ENCODE assay signal across 13 cellular contexts in the genomic region with DNA sequence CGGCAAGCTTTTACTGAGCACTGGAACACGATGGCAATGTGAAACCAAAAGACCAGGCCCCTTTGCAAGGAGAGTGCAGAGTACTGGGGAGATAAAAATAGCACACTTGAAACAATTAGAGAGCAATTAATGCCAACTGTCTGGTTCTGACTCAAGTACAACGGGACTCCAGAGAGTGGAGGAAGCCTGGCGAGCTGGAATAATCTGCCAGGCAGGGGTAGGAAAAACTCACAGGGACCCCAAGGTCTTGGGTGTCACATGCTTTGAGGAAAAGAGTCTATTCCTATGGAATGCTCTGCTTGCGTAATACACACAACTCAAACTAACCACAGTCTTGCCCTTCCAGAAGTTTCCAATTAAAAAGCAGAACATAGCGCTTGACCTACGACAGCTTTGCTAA.
DNase-seq lines count a peak whose midpoint lies in the region; ATAC-seq and TF ChIP-seq lines count a peak whose summit lies in the region.
"Had no signal": no experiment of that assay in that cellular context is flagged by ENCODE, and none has a peak within 500 bp of the region (broad histone marks: within the 10 kb centered on the region; RNA-seq: fewer than 3 reads in every experiment).

No MANE protein-coding gene starts in this region.

- no peak overlapping the region for H3K18ac ChIP-seq in trophoblast cell (ENCODE audit: low read length)

- H3K4me3 ChIP-seq in brain microvascular endothelial cell (ENCODE audit: low read depth, low read length) (no peak overlapping the region), trophoblast cell (ENCODE audit: low read depth, low read length) (no peak overlapping the region)
- H3K4me3 ChIP-seq: tibial nerve had no signal

- no peak overlapping the region for H3K4me2 ChIP-seq in trophoblast cell (ENCODE audit: low read length)

- H3K9me3 Mint-ChIP-seq in Calu3 (ENCODE audit: low read depth, unreplicated experiment): no peaks in the 10 kb centered on the region

- peaks cover 0 to 5% of the 10 kb centered on the region in 2 experiments for H3K4me1 ChIP-seq in trophoblast cell (ENCODE audit: control insufficient read depth in 1 of 2, insufficient read depth in 2 of 2, low read length in 2 of 2)
- H3K4me1 ChIP-seq: tibial nerve had no signal

- no peak overlapping the region for H4K12ac ChIP-seq in trophoblast cell (ENCODE audit: low read depth, low read length)

- in situ Hi-C loops in brain microvascular endothelial cell (cut with HindIII; ENCODE audit: low pct_ligation_motif_present, low sequenced_read_pairs): no loop called here

- no peaks in the 10 kb centered on the region for H3K79me1 ChIP-seq in trophoblast cell (ENCODE audit: low read length)

- no peak for ATAC-seq in GM21526 (IDR thresholded peaks at IDR 0.05; ENCODE audit: low FRiP score, unreplicated experiment)

- no peak overlapping the region for H2AFZ ChIP-seq in trophoblast cell (ENCODE audit: insufficient read depth, low read length, poor library complexity)

- H3K36me3 ChIP-seq in brain microvascular endothelial cell (replicated peaks) (no peaks in the 10 kb centered on the region), trophoblast cell (ENCODE audit: control insufficient read depth in 1 of 2, insufficient read depth in 2 of 2, low read length in 2 of 2) (no peaks in the 10 kb centered on the region)
- H3K36me3 ChIP-seq: tibial nerve had no signal

- H2BK12ac ChIP-seq in trophoblast cell (ENCODE audit: low read length): no peak overlapping the region

- H3K4me1 Mint-ChIP-seq in Calu3 (ENCODE audit: low read depth, unreplicated experiment): no peaks in the 10 kb centered on the region

- H3K9me3 ChIP-seq in trophoblast cell (ENCODE audit: insufficient read depth, low read depth, low read length): no peaks in the 10 kb centered on the region
- H3K9me3 ChIP-seq: tibial nerve had no signal

- no peak overlapping the region for H3K9ac ChIP-seq in trophoblast cell (ENCODE audit: low read length)

- no peak overlapping the region for H3K14ac ChIP-seq in trophoblast cell (ENCODE audit: low read length)

- CTCF ChIA-PET in Calu3 (lab: Charles Lee): no interaction called here

- no peak overlapping the region for H2AK5ac ChIP-seq in trophoblast cell (ENCODE audit: low read length)

- no peak for TF ChIP-seq CTCF in Calu3 (IDR thresholded peaks at IDR 0.05; ENCODE audit: unreplicated experiment)
- TF ChIP-seq CTCF in brain microvascular endothelial cell (IDR thresholded peaks at IDR 0.05; ENCODE audit: low read depth, low read length, missing control alignments): no peak

- BruUV-seq in Calu3 (replicated peaks; lab: Mats Ljungman, UMichigan): no TSS peak

- no peak overlapping the region for H2BK120ac ChIP-seq in trophoblast cell (ENCODE audit: insufficient read depth, low read length, poor library complexity)

- H3K4ac ChIP-seq in trophoblast cell (ENCODE audit: low read depth, low read length): no peak overlapping the region

- H3K79me2 ChIP-seq in trophoblast cell (ENCODE audit: control insufficient read depth, insufficient read depth, low read length, poor library complexity): no peaks in the 10 kb centered on the region

- peaks cover 17% of the 10 kb centered on the region for H3K27me3 Mint-ChIP-seq in Calu3 (ENCODE audit: unreplicated experiment)

- no peak overlapping the region for H4K91ac ChIP-seq in trophoblast cell (ENCODE audit: low read depth, low read length)

- no peak overlapping the region for H3K23ac ChIP-seq in trophoblast cell (ENCODE audit: low read length)

- intact Hi-C loops in Calu3 (cut with micrococcal nuclease; ENCODE audit: unreplicated experiment): no loop called here

- no peak overlapping the region for H2BK5ac ChIP-seq in trophoblast cell (ENCODE audit: low read depth, low read length, poor library complexity)

- no peaks in the 10 kb centered on the region for H3K36me3 Mint-ChIP-seq in Calu3 (ENCODE audit: insufficient read depth, unreplicated experiment)

- no peak overlapping the region for H3K4me3 Mint-ChIP-seq in Calu3 (ENCODE audit: low read depth, unreplicated experiment)

- no CpG with 5 or more reads among the region's 7 CpGs for WGBS in trophoblast cell (ENCODE audit: extremely low coverage, insufficient coverage, insufficient read length)

- no peak overlapping the region for H4K8ac ChIP-seq in trophoblast cell (ENCODE audit: low read depth, low read length)

- H3K27ac ChIP-seq in brain microvascular endothelial cell (no peak overlapping the region), trophoblast cell (ENCODE audit: low read depth, low read length) (no peak overlapping the region)

- no peaks in the 10 kb centered on the region for H3K27me3 ChIP-seq in brain microvascular endothelial cell (replicated peaks)
- no peaks in the 10 kb centered on the region for H3K27me3 ChIP-seq in trophoblast cell (ENCODE audit: insufficient read depth, low read length)

- no peak overlapping the region for H3K27ac Mint-ChIP-seq in Calu3 (ENCODE audit: unreplicated experiment)

- DNase-seq in GM03348 (ENCODE audit: low spot score) (peak; percentile 84), NCI-H1694 treated with DMSO at 0.1 percent for 48 hours (lab: John Stamatoyannopoulos, UW) (peak; percentile 10), astrocyte of the hippocampus (ENCODE audit: low read depth, low spot score) (peak; percentile 56), myocyte (ENCODE audit: low read depth) (peak; percentile 53), Calu3 (no peak), brain microvascular endothelial cell (no peak), trophoblast cell (no peak)
- DNase-seq: activated CD8-positive, alpha-beta memory T cell treated with anti-CD3 and anti-CD28 coated beads, Interleukin-2, amount 50 U/mL, for 48 hours; midbrain; SIG-M5; stimulated activated CD4-positive, alpha-beta T cell treated with anti-CD3 and anti-CD28 coated beads, Interleukin-2, amount 100 ng/mL, for 24 hours had no signal

Comparison
In these comparisons a context has a peak if more than half of its experiments do, and no peak if none do; other contexts are left out.
1. DNase-seq: peak in GM03348 (single experiment), NCI-H1694 treated with DMSO at 0.1 percent for 48 hours (single experiment), astrocyte of the hippocampus (single experiment) and myocyte (single experiment); none in Calu3 (single experiment), brain microvascular endothelial cell (single experiment) and trophoblast cell (0 of 2).